In genomic region chr5:118033686-118034338, GRCh38 we compare ENCODE assay signal across 23 cellular contexts.
"Had no signal": no experiment of that assay in that cellular context is flagged by ENCODE, and none has a peak within 500 bp of the region (broad histone marks: within the 10 kb centered on the region; RNA-seq: fewer than 3 reads in every experiment).

No MANE protein-coding gene starts in this region.

- H3K4me3 ChIP-seq: Peyer's patch had no signal

- H3K36me3 ChIP-seq: brain microvascular endothelial cell, Peyer's patch had no signal

- H3K27ac ChIP-seq: brain microvascular endothelial cell, Peyer's patch, RWPE1 had no signal

- H3K4me1 ChIP-seq: Peyer's patch had no signal

- H3K27me3 ChIP-seq: brain microvascular endothelial cell, Peyer's patch had no signal

- H3K4me3 Mint-ChIP-seq: activated B cell treated with CpG ODN at 0.5 μM for 24 hours; activated CD4-positive, alpha-beta memory T cell treated with anti-CD3 and anti-CD28 coated beads for 36 hours; activated CD4-positive, alpha-beta T cell treated with anti-CD3 and anti-CD28 coated beads, Interleukin-2, amount 10 ng/mL, durations not matched to agents 7 days and 5 days; activated naive CD8-positive, alpha-beta T cell treated with anti-CD3 and anti-CD28 coated beads for 36 hours; activated T-cell treated with anti-CD3 and anti-CD28 coated beads, Interleukin-2, amount 50 U/mL, for 4 hours; IgD-negative memory B cell; T-helper 1 cell treated with Interleukin-12 subunit alpha and Interleukin-12 subunit beta and Interleukin-4 antibody, amounts not matched to agents 30 μg/mL and 1 μg/mL, for 36 hours had no signal

- H3K9me3 ChIP-seq: Peyer's patch had no signal

- H3K4me1 Mint-ChIP-seq: activated B cell treated with CpG ODN at 0.5 μM for 24 hours; activated CD4-positive, alpha-beta T cell treated with anti-CD3 and anti-CD28 coated beads, Interleukin-2, amount 10 ng/mL, durations not matched to agents 7 days and 5 days; activated naive CD8-positive, alpha-beta T cell treated with anti-CD3 and anti-CD28 coated beads for 36 hours; IgD-negative memory B cell had no signal

- H3K27ac Mint-ChIP-seq: activated B cell treated with CpG ODN at 0.5 μM for 24 hours; activated CD4-positive, alpha-beta memory T cell treated with anti-CD3 and anti-CD28 coated beads for 36 hours; activated CD4-positive, alpha-beta T cell treated with anti-CD3 and anti-CD28 coated beads, Interleukin-2, amount 10 ng/mL, durations not matched to agents 7 days and 5 days; activated naive CD8-positive, alpha-beta T cell treated with anti-CD3 and anti-CD28 coated beads for 36 hours; IgD-negative memory B cell; T-helper 1 cell treated with Interleukin-12 subunit alpha and Interleukin-12 subunit beta and Interleukin-4 antibody, amounts not matched to agents 30 μg/mL and 1 μg/mL, for 36 hours had no signal

- H3K27me3 Mint-ChIP-seq: activated B cell treated with CpG ODN at 0.5 μM for 24 hours; activated CD4-positive, alpha-beta memory T cell treated with anti-CD3 and anti-CD28 coated beads for 36 hours; activated CD4-positive, alpha-beta T cell treated with anti-CD3 and anti-CD28 coated beads, Interleukin-2, amount 10 ng/mL, durations not matched to agents 7 days and 5 days; activated naive CD8-positive, alpha-beta T cell treated with anti-CD3 and anti-CD28 coated beads for 36 hours; IgD-negative memory B cell had no signal

- ATAC-seq: activated T-cell treated with anti-CD3 and anti-CD28 coated beads, Interleukin-2, amount 50 U/mL, for 4 hours had no signal

- H3K36me3 Mint-ChIP-seq: activated CD4-positive, alpha-beta memory T cell treated with anti-CD3 and anti-CD28 coated beads for 36 hours; activated naive CD8-positive, alpha-beta T cell treated with anti-CD3 and anti-CD28 coated beads for 36 hours; IgD-negative memory B cell had no signal

- DNase-seq: activated B cell treated with CpG ODN at 0.5 μM for 24 hours; activated CD4-positive, alpha-beta memory T cell treated with anti-CD3 and anti-CD28 coated beads for 36 hours; activated CD4-positive, alpha-beta T cell treated with anti-CD3 and anti-CD28 coated beads for 1 hour; activated CD4-positive, alpha-beta T cell treated with anti-CD3 and anti-CD28 coated beads, Interleukin-2, amount 10 ng/mL, durations not matched to agents 7 days and 5 days; activated CD8-positive, alpha-beta memory T cell treated with anti-CD3 and anti-CD28 coated beads for 24 hours; activated effector memory CD4-positive, alpha-beta T cell treated with anti-CD3 and anti-CD28 coated beads, Interleukin-2, amount 50 U/mL, for 16 hours; activated naive CD4-positive, alpha-beta T cell treated with Interleukin-2 at 50 U/mL for 16 hours; activated naive CD8-positive, alpha-beta T cell treated with anti-CD3 and anti-CD28 coated beads for 36 hours; activated T-cell treated with anti-CD3 and anti-CD28 coated beads, Interleukin-2, amount 50 U/mL, for 4 hours; brain microvascular endothelial cell; KG1; NCI-H1048; NCI-H146; NCI-H187 treated with DMSO at 0.1 percent for 48 hours; NCI-H2081 treated with DMSO at 0.1 percent for 48 hours; NCI-H446; NCI-H524; Peyer's patch; SHP77 treated with DMSO at 0.1 percent for 48 hours; T-helper 9 cell had no signal
